Comparison of ENCODE assay signal across 14 cellular contexts in genomic region chr11:111439905-111440304, GRCh38.
"Had no signal": no experiment of that assay in that cellular context is flagged by ENCODE, and none has a peak within 500 bp of the region (broad histone marks: within the 10 kb centered on the region; RNA-seq: fewer than 3 reads in every experiment).

No MANE protein-coding gene starts in this region.

- H3K9me3 ChIP-seq: heart right ventricle, left ventricle myocardium inferior, stomach, thyroid gland, uterus had no signal

- H3K4me1 ChIP-seq: left ventricle myocardium inferior had no signal

- H3K27ac ChIP-seq: heart right ventricle, left ventricle myocardium inferior, thyroid gland had no signal

- H3K27me3 ChIP-seq: stomach, thyroid gland, uterus had no signal

- DNase-seq: activated CD4-positive, alpha-beta T cell treated with anti-CD3 and anti-CD28 coated beads, Interleukin-2, amount 50 U/mL, for 1 hour; activated gamma-delta T cell; activated naive CD8-positive, alpha-beta T cell treated with anti-CD3 and anti-CD28 coated beads for 36 hours; activated T-cell treated with anti-CD3 and anti-CD28 coated beads, Interleukin-2, amount 50 U/mL, for 1 hour; anterior cingulate cortex; heart right ventricle; islet precursor cell; left ventricle myocardium inferior; stimulated activated CD4-positive, alpha-beta T cell treated with anti-CD3 and anti-CD28 coated beads, Interleukin-4, amount 100 ng/mL, for 1 hour; stimulated activated CD8-positive, alpha-beta memory T cell treated with anti-CD3 and anti-CD28 coated beads, Interleukin-4, amount 100 ng/mL, for 48 hours; stomach; T-helper 2 cell; thyroid gland; uterus had no signal

- H3K4me3 ChIP-seq: heart right ventricle, left ventricle myocardium inferior, stomach, thyroid gland, uterus had no signal

- H3K36me3 ChIP-seq: heart right ventricle, left ventricle myocardium inferior, stomach, thyroid gland, uterus had no signal
